Comparison of ENCODE assay signal across 1 cellular context in the genomic region with DNA sequence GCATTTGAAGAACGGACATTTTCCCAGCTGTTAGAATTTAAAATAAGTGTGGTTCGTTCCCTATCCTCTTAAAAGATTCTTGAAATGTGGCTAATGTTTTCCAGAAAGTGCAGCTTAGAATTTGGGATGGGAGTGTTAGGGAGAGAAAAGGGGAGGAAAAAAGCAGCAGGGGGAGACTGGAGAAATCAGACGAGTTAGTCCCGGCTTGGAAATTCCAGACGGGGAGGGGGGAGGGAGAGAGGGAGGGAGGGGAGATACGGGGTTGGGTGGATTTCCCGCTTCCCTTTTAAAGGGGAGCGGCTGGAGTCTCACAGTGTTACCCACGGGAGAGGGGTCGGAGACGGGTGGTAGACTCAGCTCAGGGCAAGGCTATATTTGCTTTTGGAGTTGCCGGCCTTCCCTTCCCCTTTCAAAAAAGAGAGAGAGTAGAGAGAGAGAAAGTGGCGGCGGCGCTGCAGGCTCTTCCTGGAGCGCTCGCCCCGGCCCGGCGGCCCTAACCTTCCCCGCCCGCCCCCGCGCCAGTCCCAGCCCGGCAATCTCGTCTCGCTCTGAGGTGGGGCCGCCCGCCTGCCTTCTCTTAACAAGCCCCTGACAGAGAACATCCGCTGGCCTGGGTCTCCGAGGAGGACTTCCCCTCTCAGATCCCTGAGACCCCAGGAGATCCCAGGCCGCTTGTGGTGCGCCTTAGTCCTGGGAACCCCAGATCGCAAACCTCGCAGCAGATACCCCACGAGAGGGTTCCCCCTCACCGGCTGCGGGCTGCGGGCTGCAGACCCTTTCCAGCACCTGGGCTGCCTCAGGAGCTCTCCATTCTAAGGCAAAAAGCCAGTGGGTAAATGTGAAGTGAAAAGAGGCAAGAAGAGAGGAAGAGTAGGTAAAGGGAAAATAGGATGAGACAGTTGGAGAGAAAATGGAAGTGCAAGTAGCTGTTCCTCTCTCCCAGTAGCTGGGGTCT.
TF ChIP-seq lines count a peak whose summit lies in the region.

No MANE protein-coding gene starts in this region.

TF ChIP-seq in GM23338, 12 proteins besides CTCF, POLR2A, EP300 and RAD21:
- no peak for TF ChIP-seq JUNB (IDR thresholded peaks at IDR 0.05; ENCODE audit: unreplicated experiment)
- TF ChIP-seq, protein P1, sequence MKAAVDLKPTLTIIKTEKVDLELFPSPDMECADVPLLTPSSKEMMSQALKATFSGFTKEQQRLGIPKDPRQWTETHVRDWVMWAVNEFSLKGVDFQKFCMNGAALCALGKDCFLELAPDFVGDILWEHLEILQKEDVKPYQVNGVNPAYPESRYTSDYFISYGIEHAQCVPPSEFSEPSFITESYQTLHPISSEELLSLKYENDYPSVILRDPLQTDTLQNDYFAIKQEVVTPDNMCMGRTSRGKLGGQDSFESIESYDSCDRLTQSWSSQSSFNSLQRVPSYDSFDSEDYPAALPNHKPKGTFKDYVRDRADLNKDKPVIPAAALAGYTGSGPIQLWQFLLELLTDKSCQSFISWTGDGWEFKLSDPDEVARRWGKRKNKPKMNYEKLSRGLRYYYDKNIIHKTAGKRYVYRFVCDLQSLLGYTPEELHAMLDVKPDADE (IDR thresholded peaks at IDR 0.05): no peak
- TF ChIP-seq EZH2 (IDR thresholded peaks at IDR 0.05; ENCODE audit: low read depth, unreplicated experiment): no peak
- TF ChIP-seq, protein P2, sequence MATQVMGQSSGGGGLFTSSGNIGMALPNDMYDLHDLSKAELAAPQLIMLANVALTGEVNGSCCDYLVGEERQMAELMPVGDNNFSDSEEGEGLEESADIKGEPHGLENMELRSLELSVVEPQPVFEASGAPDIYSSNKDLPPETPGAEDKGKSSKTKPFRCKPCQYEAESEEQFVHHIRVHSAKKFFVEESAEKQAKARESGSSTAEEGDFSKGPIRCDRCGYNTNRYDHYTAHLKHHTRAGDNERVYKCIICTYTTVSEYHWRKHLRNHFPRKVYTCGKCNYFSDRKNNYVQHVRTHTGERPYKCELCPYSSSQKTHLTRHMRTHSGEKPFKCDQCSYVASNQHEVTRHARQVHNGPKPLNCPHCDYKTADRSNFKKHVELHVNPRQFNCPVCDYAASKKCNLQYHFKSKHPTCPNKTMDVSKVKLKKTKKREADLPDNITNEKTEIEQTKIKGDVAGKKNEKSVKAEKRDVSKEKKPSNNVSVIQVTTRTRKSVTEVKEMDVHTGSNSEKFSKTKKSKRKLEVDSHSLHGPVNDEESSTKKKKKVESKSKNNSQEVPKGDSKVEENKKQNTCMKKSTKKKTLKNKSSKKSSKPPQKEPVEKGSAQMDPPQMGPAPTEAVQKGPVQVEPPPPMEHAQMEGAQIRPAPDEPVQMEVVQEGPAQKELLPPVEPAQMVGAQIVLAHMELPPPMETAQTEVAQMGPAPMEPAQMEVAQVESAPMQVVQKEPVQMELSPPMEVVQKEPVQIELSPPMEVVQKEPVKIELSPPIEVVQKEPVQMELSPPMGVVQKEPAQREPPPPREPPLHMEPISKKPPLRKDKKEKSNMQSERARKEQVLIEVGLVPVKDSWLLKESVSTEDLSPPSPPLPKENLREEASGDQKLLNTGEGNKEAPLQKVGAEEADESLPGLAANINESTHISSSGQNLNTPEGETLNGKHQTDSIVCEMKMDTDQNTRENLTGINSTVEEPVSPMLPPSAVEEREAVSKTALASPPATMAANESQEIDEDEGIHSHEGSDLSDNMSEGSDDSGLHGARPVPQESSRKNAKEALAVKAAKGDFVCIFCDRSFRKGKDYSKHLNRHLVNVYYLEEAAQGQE (IDR thresholded peaks at IDR 0.05; ENCODE audit: unreplicated experiment): no peak
- TF ChIP-seq, protein P3, sequence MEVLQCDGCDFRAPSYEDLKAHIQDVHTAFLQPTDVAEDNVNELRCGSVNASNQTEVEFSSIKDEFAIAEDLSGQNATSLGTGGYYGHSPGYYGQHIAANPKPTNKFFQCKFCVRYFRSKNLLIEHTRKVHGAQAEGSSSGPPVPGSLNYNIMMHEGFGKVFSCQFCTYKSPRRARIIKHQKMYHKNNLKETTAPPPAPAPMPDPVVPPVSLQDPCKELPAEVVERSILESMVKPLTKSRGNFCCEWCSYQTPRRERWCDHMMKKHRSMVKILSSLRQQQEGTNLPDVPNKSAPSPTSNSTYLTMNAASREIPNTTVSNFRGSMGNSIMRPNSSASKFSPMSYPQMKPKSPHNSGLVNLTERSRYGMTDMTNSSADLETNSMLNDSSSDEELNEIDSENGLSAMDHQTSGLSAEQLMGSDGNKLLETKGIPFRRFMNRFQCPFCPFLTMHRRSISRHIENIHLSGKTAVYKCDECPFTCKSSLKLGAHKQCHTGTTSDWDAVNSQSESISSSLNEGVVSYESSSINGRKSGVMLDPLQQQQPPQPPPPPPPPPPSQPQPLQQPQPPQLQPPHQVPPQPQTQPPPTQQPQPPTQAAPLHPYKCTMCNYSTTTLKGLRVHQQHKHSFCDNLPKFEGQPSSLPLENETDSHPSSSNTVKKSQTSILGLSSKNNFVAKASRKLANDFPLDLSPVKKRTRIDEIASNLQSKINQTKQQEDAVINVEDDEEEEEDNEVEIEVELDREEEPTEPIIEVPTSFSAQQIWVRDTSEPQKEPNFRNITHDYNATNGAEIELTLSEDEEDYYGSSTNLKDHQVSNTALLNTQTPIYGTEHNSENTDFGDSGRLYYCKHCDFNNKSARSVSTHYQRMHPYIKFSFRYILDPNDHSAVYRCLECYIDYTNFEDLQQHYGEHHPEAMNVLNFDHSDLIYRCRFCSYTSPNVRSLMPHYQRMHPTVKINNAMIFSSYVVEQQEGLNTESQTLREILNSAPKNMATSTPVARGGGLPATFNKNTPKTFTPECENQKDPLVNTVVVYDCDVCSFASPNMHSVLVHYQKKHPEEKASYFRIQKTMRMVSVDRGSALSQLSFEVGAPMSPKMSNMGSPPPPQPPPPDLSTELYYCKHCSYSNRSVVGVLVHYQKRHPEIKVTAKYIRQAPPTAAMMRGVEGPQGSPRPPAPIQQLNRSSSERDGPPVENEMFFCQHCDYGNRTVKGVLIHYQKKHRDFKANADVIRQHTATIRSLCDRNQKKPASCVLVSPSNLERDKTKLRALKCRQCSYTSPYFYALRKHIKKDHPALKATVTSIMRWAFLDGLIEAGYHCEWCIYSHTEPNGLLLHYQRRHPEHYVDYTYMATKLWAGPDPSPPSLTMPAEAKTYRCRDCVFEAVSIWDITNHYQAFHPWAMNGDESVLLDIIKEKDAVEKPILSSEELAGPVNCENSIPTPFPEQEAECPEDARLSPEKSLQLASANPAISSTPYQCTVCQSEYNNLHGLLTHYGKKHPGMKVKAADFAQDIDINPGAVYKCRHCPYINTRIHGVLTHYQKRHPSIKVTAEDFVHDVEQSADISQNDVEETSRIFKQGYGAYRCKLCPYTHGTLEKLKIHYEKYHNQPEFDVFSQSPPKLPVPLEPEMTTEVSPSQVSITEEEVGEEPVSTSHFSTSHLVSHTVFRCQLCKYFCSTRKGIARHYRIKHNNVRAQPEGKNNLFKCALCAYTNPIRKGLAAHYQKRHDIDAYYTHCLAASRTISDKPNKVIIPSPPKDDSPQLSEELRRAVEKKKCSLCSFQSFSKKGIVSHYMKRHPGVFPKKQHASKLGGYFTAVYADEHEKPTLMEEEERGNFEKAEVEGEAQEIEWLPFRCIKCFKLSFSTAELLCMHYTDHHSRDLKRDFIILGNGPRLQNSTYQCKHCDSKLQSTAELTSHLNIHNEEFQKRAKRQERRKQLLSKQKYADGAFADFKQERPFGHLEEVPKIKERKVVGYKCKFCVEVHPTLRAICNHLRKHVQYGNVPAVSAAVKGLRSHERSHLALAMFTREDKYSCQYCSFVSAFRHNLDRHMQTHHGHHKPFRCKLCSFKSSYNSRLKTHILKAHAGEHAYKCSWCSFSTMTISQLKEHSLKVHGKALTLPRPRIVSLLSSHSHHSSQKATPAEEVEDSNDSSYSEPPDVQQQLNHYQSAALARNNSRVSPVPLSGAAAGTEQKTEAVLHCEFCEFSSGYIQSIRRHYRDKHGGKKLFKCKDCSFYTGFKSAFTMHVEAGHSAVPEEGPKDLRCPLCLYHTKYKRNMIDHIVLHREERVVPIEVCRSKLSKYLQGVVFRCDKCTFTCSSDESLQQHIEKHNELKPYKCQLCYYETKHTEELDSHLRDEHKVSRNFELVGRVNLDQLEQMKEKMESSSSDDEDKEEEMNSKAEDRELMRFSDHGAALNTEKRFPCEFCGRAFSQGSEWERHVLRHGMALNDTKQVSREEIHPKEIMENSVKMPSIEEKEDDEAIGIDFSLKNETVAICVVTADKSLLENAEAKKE (CRISPR knock-in tag; IDR thresholded peaks at IDR 0.05): no peak
- no peak for TF ChIP-seq EZH2phosphoT487 (IDR thresholded peaks at IDR 0.05; ENCODE audit: unreplicated experiment)
- TF ChIP-seq ZNF114 (CRISPR knock-in tag; IDR thresholded peaks at IDR 0.05): no peak
- TF ChIP-seq STAT1 (IDR thresholded peaks at IDR 0.05; ENCODE audit: unreplicated experiment): no peak
- TF ChIP-seq NANOG (IDR thresholded peaks at IDR 0.05; ENCODE audit: borderline replicate concordance): no peak
- TF ChIP-seq CREB1 (CRISPR knock-in tag; IDR thresholded peaks at IDR 0.05; ENCODE audit: low read depth): no peak
- no peak for TF ChIP-seq ZNF331 (CRISPR knock-in tag; IDR thresholded peaks at IDR 0.05; ENCODE audit: low read depth)
- TF ChIP-seq POLR2AphosphoS5 (IDR thresholded peaks at IDR 0.05; ENCODE audit: low read depth): no peak
